ENCODE assay signal across 1 cellular context in genomic region chr11:27681664-27682063, GRCh38.
TF ChIP-seq lines count a peak whose summit lies in the region.

No MANE protein-coding gene starts in this region.

TF ChIP-seq in GM23338, 12 proteins besides CTCF, POLR2A, EP300 and RAD21 (continued from another document):
- TF ChIP-seq ETS1 (IDR thresholded peaks at IDR 0.05) = no peak
